ENCODE assay signal across 8 cellular contexts in genomic region chr1:8395433-8395866, GRCh38.
DNase-seq lines count a peak whose midpoint lies in the region; ATAC-seq and TF ChIP-seq lines count a peak whose summit lies in the region.

No MANE protein-coding gene starts in this region.

- peaks cover 16% of the 10 kb centered on the region for H3K36me3 Mint-ChIP-seq in activated T-helper 1 cell treated with anti-CD3 and anti-CD28 coated beads, Interleukin-12 subunit alpha, Interleukin-12 subunit beta, Interleukin-2, Interleukin-4 antibody, amounts not matched to agents 30 ng/mL and 10 ng/mL and 1 ng/mL, durations not matched to agents 14 hours and 24 hours and 36 hours (ENCODE audit: low read depth)

- peak overlapping the region; percentile 52 for H3K27ac ChIP-seq in muscle layer of colon (ENCODE audit: low read depth, low read length)

- no peaks in the 10 kb centered on the region for H3K9me3 ChIP-seq in muscle layer of colon (ENCODE audit: low read length)

- intact Hi-C loops in activated T-helper 1 cell treated with anti-CD3 and anti-CD28 coated beads, Interleukin-12 subunit alpha, Interleukin-12 subunit beta, Interleukin-2, Interleukin-4 antibody, amounts not matched to agents 30 ng/mL and 10 ng/mL and 1 ng/mL, durations not matched to agents 14 hours and 24 hours and 36 hours (cut with micrococcal nuclease) = loop anchor here (5.0 kb wide), 3 partner anchors 117 to 452 kb away; no protein-coding TSS in a partner anchor

- no peak for TF ChIP-seq CTCF in GM13977 (IDR thresholded peaks at IDR 0.05; ENCODE audit: extremely low read depth, insufficient read depth, missing control alignments)

- H3K4me1 Mint-ChIP-seq in activated T-helper 1 cell treated with anti-CD3 and anti-CD28 coated beads, Interleukin-12 subunit alpha, Interleukin-12 subunit beta, Interleukin-2, Interleukin-4 antibody, amounts not matched to agents 30 ng/mL and 10 ng/mL and 1 ng/mL, durations not matched to agents 14 hours and 24 hours and 36 hours (ENCODE audit: low read depth) = peaks cover 74% of the 10 kb centered on the region

- peaks cover 53% of the 10 kb centered on the region for H3K4me1 ChIP-seq in muscle layer of colon (ENCODE audit: insufficient read depth, low read length)

- H3K36me3 ChIP-seq in muscle layer of colon (ENCODE audit: insufficient read depth, low read length) = no peaks in the 10 kb centered on the region

- in situ Hi-C loops in GM13977 (cut with MboI; ENCODE audit: low pct_unique_long_range_greater_than_20kb, low sequenced_read_pairs, unreplicated experiment) = no loop called here

- no peak overlapping the region for H3K4me3 ChIP-seq in muscle layer of colon (ENCODE audit: low read depth in 1 of 2, low read length in 2 of 2)

- H3K9ac ChIP-seq in muscle layer of colon (ENCODE audit: low read length) = no peak overlapping the region

- peak overlapping the region; percentile 35 for H3K4me3 Mint-ChIP-seq in activated T-helper 1 cell treated with anti-CD3 and anti-CD28 coated beads, Interleukin-12 subunit alpha, Interleukin-12 subunit beta, Interleukin-2, Interleukin-4 antibody, amounts not matched to agents 30 ng/mL and 10 ng/mL and 1 ng/mL, durations not matched to agents 14 hours and 24 hours and 36 hours

- no peaks in the 10 kb centered on the region for H3K27me3 ChIP-seq in muscle layer of colon (ENCODE audit: control insufficient read depth in 1 of 2, insufficient read depth in 2 of 2, low read length in 2 of 2)

- ATAC-seq in HG02798 (IDR thresholded peaks at IDR 0.05; ENCODE audit: poor library complexity, unreplicated experiment) = peak; percentile 35

- H3K27me3 Mint-ChIP-seq in activated T-helper 1 cell treated with anti-CD3 and anti-CD28 coated beads, Interleukin-12 subunit alpha, Interleukin-12 subunit beta, Interleukin-2, Interleukin-4 antibody, amounts not matched to agents 30 ng/mL and 10 ng/mL and 1 ng/mL, durations not matched to agents 14 hours and 24 hours and 36 hours (ENCODE audit: insufficient read depth) = no peaks in the 10 kb centered on the region

- H3K27ac Mint-ChIP-seq in activated T-helper 1 cell treated with anti-CD3 and anti-CD28 coated beads, Interleukin-12 subunit alpha, Interleukin-12 subunit beta, Interleukin-2, Interleukin-4 antibody, amounts not matched to agents 30 ng/mL and 10 ng/mL and 1 ng/mL, durations not matched to agents 14 hours and 24 hours and 36 hours = peak overlapping the region; percentile 67

- no peaks in the 10 kb centered on the region for H3K9me3 Mint-ChIP-seq in activated T-helper 1 cell treated with anti-CD3 and anti-CD28 coated beads, Interleukin-12 subunit alpha, Interleukin-12 subunit beta, Interleukin-2, Interleukin-4 antibody, amounts not matched to agents 30 ng/mL and 10 ng/mL and 1 ng/mL, durations not matched to agents 14 hours and 24 hours and 36 hours

- peak; percentile 60 for DNase-seq in CD1c-positive myeloid dendritic cell (ENCODE audit: extremely low spot score)
- no peak for DNase-seq in activated T-helper 1 cell treated with anti-CD3 and anti-CD28 coated beads, Interleukin-12 subunit alpha, Interleukin-12 subunit beta, Interleukin-2, Interleukin-4 antibody, amounts not matched to agents 30 ng/mL and 10 ng/mL and 1 ng/mL, durations not matched to agents 14 hours and 24 hours and 36 hours (ENCODE audit: low spot score)
- no peak for DNase-seq in NCI-H2227 (lab: John Stamatoyannopoulos, UW; ENCODE audit: unreplicated experiment)
- no peak for DNase-seq in GM13977 (ENCODE audit: low spot score)
- no peak for DNase-seq in NCI-H2227 treated with DMSO at 0.1 percent for 48 hours (lab: John Stamatoyannopoulos, UW)
- no peak for DNase-seq in GM03348 (ENCODE audit: low spot score)
